ENCODE assay signal across 1 cellular context in the genomic region with DNA sequence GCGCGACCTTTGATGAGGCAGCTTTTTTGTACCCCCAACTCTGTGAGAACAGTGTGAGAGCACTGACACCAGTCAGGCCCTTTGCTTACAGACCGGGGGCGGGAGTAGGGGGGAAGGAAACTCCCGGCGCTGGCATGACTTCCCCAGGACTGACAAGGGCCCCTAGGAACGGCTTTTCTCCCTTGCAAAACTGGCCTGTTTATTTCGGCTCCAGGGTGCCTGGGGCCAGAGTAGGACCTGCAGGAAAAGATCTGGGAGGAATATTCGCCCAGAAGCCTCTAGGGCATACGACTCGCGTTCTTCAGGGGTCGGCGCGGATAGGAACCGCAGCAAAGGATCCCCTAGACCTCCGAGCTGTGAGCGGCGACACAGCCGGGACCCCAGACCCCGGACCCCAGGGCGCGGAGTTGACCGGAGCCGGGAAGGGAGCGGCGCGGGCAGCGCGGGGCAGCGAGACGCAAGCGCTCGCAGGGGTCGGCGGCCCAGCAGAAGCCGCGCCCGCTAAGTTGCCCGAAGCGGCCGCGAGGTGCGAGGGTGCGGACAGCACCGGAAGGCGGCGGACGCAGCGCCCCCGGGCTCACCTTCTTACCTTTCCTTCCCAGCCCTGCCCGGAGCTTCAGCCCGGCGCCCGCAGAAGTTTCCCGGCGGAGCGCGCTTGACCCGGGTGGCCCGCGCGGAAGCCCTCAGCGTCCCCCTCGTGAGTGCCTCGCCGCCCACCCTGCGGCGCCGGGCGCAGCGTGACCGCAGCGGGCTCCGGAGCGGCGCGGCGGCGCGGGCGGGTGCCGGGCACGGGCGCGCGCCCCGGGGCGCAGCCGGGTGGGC.
TF ChIP-seq lines count a peak whose summit lies in the region.

A gene with protein sequence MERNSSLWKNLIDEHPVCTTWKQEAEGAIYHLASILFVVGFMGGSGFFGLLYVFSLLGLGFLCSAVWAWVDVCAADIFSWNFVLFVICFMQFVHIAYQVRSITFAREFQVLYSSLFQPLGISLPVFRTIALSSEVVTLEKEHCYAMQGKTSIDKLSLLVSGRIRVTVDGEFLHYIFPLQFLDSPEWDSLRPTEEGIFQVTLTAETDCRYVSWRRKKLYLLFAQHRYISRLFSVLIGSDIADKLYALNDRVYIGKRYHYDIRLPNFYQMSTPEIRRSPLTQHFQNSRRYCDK (minus strand): TSS at position 771 of the 822 bp plus-strand sequence. CDS start 18,105 bp downstream, outside the sequence.

TF ChIP-seq in HepG2, 621 proteins besides CTCF, POLR2A, EP300 and RAD21 (continued from another document):
- TF ChIP-seq NFE2 (CRISPR knock-in tag; IDR thresholded peaks at IDR 0.05) (no peak), HNRNPLL (IDR thresholded peaks at IDR 0.05; ENCODE audit: low read depth, low read length, poor library complexity, severe bottlenecking) (peak; percentile 74), EED (CRISPR knock-in tag; IDR thresholded peaks at IDR 0.05) (0 out of 2 replicates have a peak, but pooled peaks have one; percentile 40), ZFP82 (CRISPR knock-in tag; IDR thresholded peaks at IDR 0.05; ENCODE audit: borderline replicate concordance) (0 out of 2 replicates have a peak, but pooled peaks have one; percentile 57), MTF2 (CRISPR knock-in tag; IDR thresholded peaks at IDR 0.05; ENCODE audit: borderline replicate concordance) (peak; percentile 52; the same call in 1 of the 2 replicates), ISL2 (CRISPR knock-in tag; IDR thresholded peaks at IDR 0.05) (no peak), ZMYM4 (CRISPR knock-in tag; IDR thresholded peaks at IDR 0.05) (0 out of 2 replicates have a peak, but pooled peaks have one; percentile 12), ZFAT (CRISPR knock-in tag; conservative IDR thresholded peaks at IDR 0.05) (no peak), ZNF800 (CRISPR knock-in tag; IDR thresholded peaks at IDR 0.05) (0 out of 2 replicates have a peak, but pooled peaks have one; percentile 55), ZNF121 (CRISPR knock-in tag; IDR thresholded peaks at IDR 0.05) (no peak), TBX2 (CRISPR knock-in tag; IDR thresholded peaks at IDR 0.05; ENCODE audit: borderline replicate concordance) (peak; percentile 39; the same call in 1 of the 2 replicates), ZNF275 (CRISPR knock-in tag; IDR thresholded peaks at IDR 0.05; ENCODE audit: borderline replicate concordance) (no peak), ZNF777 (CRISPR knock-in tag; IDR thresholded peaks at IDR 0.05) (peak; percentile 93), XBP1 (CRISPR knock-in tag; IDR thresholded peaks at IDR 0.05) (no peak), ASH2L (IDR thresholded peaks at IDR 0.05; ENCODE audit: insufficient read length, low read depth, low read length) (no peak), RBM22 (optimal IDR thresholded peaks at IDR 0.05; ENCODE audit: low read length) (no peak), CEBPB (IDR thresholded peaks at IDR 0.05; ENCODE audit: borderline replicate concordance, low read depth, low read length) (no peak), KDM2A (CRISPR knock-in tag; IDR thresholded peaks at IDR 0.05; ENCODE audit: borderline replicate concordance, low read depth) (peak; percentile 32; the same call in 1 of the 2 replicates), ZNF564 (CRISPR knock-in tag; IDR thresholded peaks at IDR 0.05) (0 out of 2 replicates have a peak, but pooled peaks have one; percentile 21), ZNF563 (CRISPR knock-in tag; IDR thresholded peaks at IDR 0.05) (peak; percentile 64; the same call in 1 of the 2 replicates)
- TF ChIP-seq, protein P1, sequence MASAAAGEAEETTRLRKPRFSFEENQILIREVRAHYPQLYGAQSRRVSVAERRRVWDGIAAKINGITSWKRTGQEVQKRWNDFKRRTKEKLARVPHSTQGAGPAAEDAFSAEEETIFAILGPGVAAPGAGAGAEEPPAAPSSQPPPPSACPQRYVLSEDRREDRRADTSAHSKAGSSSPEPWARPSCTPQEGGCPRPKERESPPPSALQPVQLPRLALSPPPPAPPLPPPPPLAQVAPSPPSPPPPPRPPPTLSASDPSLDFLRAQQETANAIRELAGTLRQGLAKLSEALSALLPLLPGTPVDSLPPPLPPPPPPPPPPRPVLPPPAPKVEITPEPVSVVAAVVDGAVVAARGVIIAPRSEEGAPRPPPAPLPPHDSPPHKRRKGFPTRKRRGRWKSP (CRISPR knock-in tag; IDR thresholded peaks at IDR 0.05): peak; percentile 87
